9 cellular contexts compared by ENCODE assay signal in the genomic region with DNA sequence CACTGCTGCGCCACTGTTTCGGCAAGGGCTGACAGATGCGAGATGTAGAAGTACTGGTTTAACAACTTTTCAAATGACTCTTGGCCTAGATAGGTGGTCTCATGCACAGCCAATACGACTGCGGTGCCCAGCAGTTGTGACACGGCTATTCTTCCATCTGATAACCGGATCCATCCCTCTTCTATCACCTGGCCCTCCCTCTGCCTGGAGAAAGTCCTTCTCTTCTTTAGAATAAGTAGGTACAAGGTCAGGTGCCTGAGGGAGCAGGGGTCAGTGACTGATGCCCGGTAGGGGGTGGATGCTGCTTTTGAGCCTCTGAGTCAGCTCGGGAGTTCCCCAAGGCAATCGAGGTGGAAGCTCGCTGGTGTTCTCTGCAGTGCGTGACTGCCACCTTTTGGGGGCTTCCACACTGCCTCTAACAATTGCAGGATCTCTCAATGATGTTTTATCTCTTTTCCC.
A peak's percentile ranks its signal among the peaks of the same experiment; 100 is the strongest.
DNase-seq lines count a peak whose midpoint lies in the region; ATAC-seq, FAIRE-seq and TF ChIP-seq lines count a peak whose summit lies in the region.
"Had no signal": no experiment of that assay in that cellular context is flagged by ENCODE, and none has a peak within 500 bp of the region (broad histone marks: within the 10 kb centered on the region; RNA-seq: fewer than 3 reads in every experiment).

No MANE protein-coding gene starts in this region.

- H3K9me2 ChIP-seq in DOHH2 (replicated peaks; ENCODE audit: control insufficient read depth, low read length), result no peaks in the 10 kb centered on the region
- H3K9me2 ChIP-seq in HCT116 (ENCODE audit: insufficient read depth), result no peaks in the 10 kb centered on the region

- H4K20me1 ChIP-seq in DOHH2 (ENCODE audit: control insufficient read depth, insufficient read depth, low read depth, low read length), result no peaks in the 10 kb centered on the region
- no peaks in the 10 kb centered on the region for H4K20me1 ChIP-seq in HCT116 (ENCODE audit: insufficient read depth)

- H3K9ac ChIP-seq in HCT116 (ENCODE audit: low read length), result no peak overlapping the region
- no peak overlapping the region for H3K9ac ChIP-seq in kidney (ENCODE audit: low read length in 2 of 2)

- intact Hi-C loops in HCT116 (cut with micrococcal nuclease) (no loop called here), kidney (cut with DNase I) (no loop called here), dorsolateral prefrontal cortex (cut with DNase I) (no loop called here), sciatic nerve (cut with DNase I) (no loop called here)
- intact Hi-C loops in naive thymus-derived CD4-positive, alpha-beta T cell (cut with micrococcal nuclease), result no loop called here

- BruUV-seq in HCT116 (replicated peaks; lab: Mats Ljungman, UMichigan), result no TSS peak

- H3K4me1 ChIP-seq in DOHH2 (ENCODE audit: control insufficient read depth, low read length) (no peaks in the 10 kb centered on the region), HCT116 (ENCODE audit: control insufficient read depth in 1 of 2, insufficient read depth in 2 of 2, low read length in 2 of 2) (no peaks in the 10 kb centered on the region), kidney (ENCODE audit: control insufficient read depth in 1 of 2, insufficient read depth in 1 of 2, low read depth in 1 of 2, low read length in 2 of 2) (no peaks in the 10 kb centered on the region)
- no peaks in the 10 kb centered on the region for H3K4me1 ChIP-seq in naive thymus-derived CD4-positive, alpha-beta T cell (ENCODE audit: control insufficient read depth in 2 of 2, insufficient read depth in 2 of 2, low read length in 2 of 2)

- H3F3A ChIP-seq in DOHH2 (ENCODE audit: control insufficient read depth, insufficient read depth), result no peaks in the 10 kb centered on the region

- RAD21 ChIA-PET in HCT116 (lab: Charles Lee; ENCODE audit: low non-redundant PET in 1 of 2, low total read pairs in 2 of 2, uncharacterized antibody in 2 of 2, unreplicated experiment in 2 of 2), result no interaction called here

- ATAC-seq in HCT116, result peak; percentile 72
- no peak for ATAC-seq in HG03457 (IDR thresholded peaks at IDR 0.05; ENCODE audit: unreplicated experiment)
- ATAC-seq in naive thymus-derived CD4-positive, alpha-beta T cell, result no peak
- ATAC-seq in sciatic nerve, result no peak

- FAIRE-seq in kidney (lab: Jason Lieb, UNC), result no peak
- FAIRE-seq: endothelial cell of umbilical vein had no signal

- H3K4me2 ChIP-seq in DOHH2 (ENCODE audit: low read length) (no peak overlapping the region), HCT116 (ENCODE audit: low read length) (no peak overlapping the region)

- H3K79me2 ChIP-seq in DOHH2 (ENCODE audit: control insufficient read depth, low read length) (no peaks in the 10 kb centered on the region), HCT116 (ENCODE audit: insufficient read depth, low read length) (no peaks in the 10 kb centered on the region)

- CTCF ChIA-PET in HCT116 (lab: Charles Lee), result interaction anchor here (0.7 kb wide), 1 partner anchor 563 kb away, joined by 3 read pairs; no protein-coding TSS in a partner anchor
- CTCF ChIA-PET in RWPE1 (lab: Yijun Ruan, JAX), result no interaction called here
- CTCF ChIA-PET in naive thymus-derived CD4-positive, alpha-beta T cell (lab: Charles Lee), result no interaction called here

- TF ChIP-seq RAD21 in HCT116 (IDR thresholded peaks at IDR 0.05; ENCODE audit: low read depth), result peak; percentile 62

- H3K4me3 ChIP-seq in DOHH2 (ENCODE audit: low read length) (no peak overlapping the region), HCT116 (replicated peaks in 1 of 2; ENCODE audit: low read depth in 1 of 2, low read length in 2 of 2) (no peak overlapping the region), kidney (ENCODE audit: low read length in 2 of 2) (no peak overlapping the region), dorsolateral prefrontal cortex (no peak overlapping the region)
- H3K4me3 ChIP-seq in naive thymus-derived CD4-positive, alpha-beta T cell (ENCODE audit: low read length), result no peak overlapping the region

- H3K36me3 ChIP-seq in DOHH2 (ENCODE audit: control insufficient read depth, low read length), result no peaks in the 10 kb centered on the region
- no peaks in the 10 kb centered on the region for H3K36me3 ChIP-seq in HCT116 (ENCODE audit: control insufficient read depth in 1 of 2, insufficient read depth in 2 of 2, low read length in 2 of 2)
- H3K36me3 ChIP-seq in kidney (ENCODE audit: control insufficient read depth in 1 of 2, insufficient read depth in 2 of 2, low read length in 2 of 2), result no peaks in the 10 kb centered on the region
- H3K36me3 ChIP-seq in naive thymus-derived CD4-positive, alpha-beta T cell (ENCODE audit: control insufficient read depth in 2 of 3, insufficient read depth in 3 of 3, low read length in 3 of 3), result no peaks in the 10 kb centered on the region

- TF ChIP-seq CTCF in DOHH2 (IDR thresholded peaks at IDR 0.05; ENCODE audit: low read depth, low read length, poor library complexity, severe bottlenecking) (peak; percentile 29), HCT116 (IDR thresholded peaks at IDR 0.05 in 2 of 3, conservative IDR thresholded peaks at IDR 0.05 in 1 of 3; ENCODE audit: borderline replicate concordance in 1 of 3, insufficient read depth in 1 of 3, low read depth in 2 of 3, low read length in 2 of 3) (peak in 2 of 3 experiments; percentile 35 to 52; a peak in 2 of 6 replicates), RWPE1 (conservative IDR thresholded peaks at IDR 0.05; ENCODE audit: low read depth) (no peak), kidney (IDR thresholded peaks at IDR 0.05; ENCODE audit: borderline replicate concordance, extremely low read depth, insufficient read depth) (no peak), dorsolateral prefrontal cortex (IDR thresholded peaks at IDR 0.05 in 54 of 56, conservative IDR thresholded peaks at IDR 0.05 in 2 of 56; ENCODE audit: low read depth in 1 of 56, partially characterized antibody in 56 of 56) (no peak)

- H3K36me3 Mint-ChIP-seq in naive thymus-derived CD4-positive, alpha-beta T cell, result no peaks in the 10 kb centered on the region

- H3K27ac Mint-ChIP-seq in naive thymus-derived CD4-positive, alpha-beta T cell, result no peak overlapping the region

- H3K27me3 ChIP-seq in DOHH2 (ENCODE audit: control insufficient read depth, low read length), result no peaks in the 10 kb centered on the region
- H3K27me3 ChIP-seq in HCT116 (ENCODE audit: insufficient read depth, low read length), result no peaks in the 10 kb centered on the region
- H3K27me3 ChIP-seq in dorsolateral prefrontal cortex, result no peaks in the 10 kb centered on the region
- H3K27me3 ChIP-seq in naive thymus-derived CD4-positive, alpha-beta T cell (ENCODE audit: control insufficient read depth in 2 of 2, insufficient read depth in 2 of 2, low read length in 2 of 2), result no peaks in the 10 kb centered on the region

- TF ChIP-seq POLR2A in HCT116 (IDR thresholded peaks at IDR 0.05; ENCODE audit: borderline replicate concordance, extremely low read depth, insufficient read depth, insufficient read length), result no peak

- DNase-seq in HCT116 (ENCODE audit: low read depth, low spot score) (peak; percentile 32), RWPE1 (ENCODE audit: low spot score) (peak; percentile 17), kidney (peak; percentile 45), dorsolateral prefrontal cortex (no peak), sciatic nerve (ENCODE audit: low spot score) (no peak)
- no peak for DNase-seq in naive thymus-derived CD4-positive, alpha-beta T cell

- POLR2A ChIA-PET in HCT116 (lab: Charles Lee) (no interaction called here), RWPE1 (lab: Yijun Ruan, JAX; ENCODE audit: low non-redundant PET) (no interaction called here)
- POLR2A ChIA-PET in naive thymus-derived CD4-positive, alpha-beta T cell (lab: Charles Lee), result no interaction called here

- H3K4me1 Mint-ChIP-seq in naive thymus-derived CD4-positive, alpha-beta T cell, result no peaks in the 10 kb centered on the region

- H2AFZ ChIP-seq in HCT116 (ENCODE audit: low read depth, low read length, poor library complexity, severe bottlenecking), result no peak overlapping the region

- H3K9me3 ChIP-seq in DOHH2 (ENCODE audit: control insufficient read depth, insufficient read depth, low read length) (peaks cover 3% of the 10 kb centered on the region; the same call in 1 of the 2 replicates), HCT116 (ENCODE audit: control insufficient read depth in 1 of 2, insufficient read depth in 1 of 2, low read depth in 1 of 2, low read length in 2 of 2) (no peaks in the 10 kb centered on the region), kidney (ENCODE audit: control insufficient read depth in 1 of 2, low read length in 2 of 2) (no peaks in the 10 kb centered on the region)
- no peaks in the 10 kb centered on the region for H3K9me3 ChIP-seq in naive thymus-derived CD4-positive, alpha-beta T cell (ENCODE audit: control insufficient read depth in 2 of 3, low read length in 3 of 3)

- H3K4me3 Mint-ChIP-seq in naive thymus-derived CD4-positive, alpha-beta T cell, result no peak overlapping the region

- peaks cover 0 to 4% (median 0%) of the 10 kb centered on the region in 5 donors for H3K27me3 Mint-ChIP-seq in naive thymus-derived CD4-positive, alpha-beta T cell

- peaks cover 0 to 16% (median 1%) of the 10 kb centered on the region in 11 donors for H3K9me3 Mint-ChIP-seq in naive thymus-derived CD4-positive, alpha-beta T cell

- no peak overlapping the region for H3K27ac ChIP-seq in DOHH2 (ENCODE audit: low read depth, low read length)
- H3K27ac ChIP-seq in HCT116 (ENCODE audit: low read depth, low read length), result no peak overlapping the region
- no peak overlapping the region for H3K27ac ChIP-seq in RWPE1
- no peak overlapping the region for H3K27ac ChIP-seq in kidney (ENCODE audit: low read depth in 2 of 2, low read length in 2 of 2)
- H3K27ac ChIP-seq in dorsolateral prefrontal cortex, result no peak overlapping the region
- no peak overlapping the region for H3K27ac ChIP-seq in naive thymus-derived CD4-positive, alpha-beta T cell (ENCODE audit: low read depth, low read length)

TF ChIP-seq in HCT116, 20 proteins besides CTCF, POLR2A, EP300 and RAD21 (continues in another document):
- TF ChIP-seq TCF7L2 (IDR thresholded peaks at IDR 0.05; ENCODE audit: borderline replicate concordance, extremely low read depth, insufficient read depth, insufficient read length), result no peak
- no peak for TF ChIP-seq YY1 (IDR thresholded peaks at IDR 0.05; ENCODE audit: extremely low read depth, insufficient replicate concordance, low read depth, low read length)
- TF ChIP-seq, protein P1, sequence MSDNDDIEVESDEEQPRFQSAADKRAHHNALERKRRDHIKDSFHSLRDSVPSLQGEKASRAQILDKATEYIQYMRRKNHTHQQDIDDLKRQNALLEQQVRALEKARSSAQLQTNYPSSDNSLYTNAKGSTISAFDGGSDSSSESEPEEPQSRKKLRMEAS (IDR thresholded peaks at IDR 0.05), result no peak
- TF ChIP-seq JUND (IDR thresholded peaks at IDR 0.05), result no peak
- TF ChIP-seq POLR2AphosphoS5 (IDR thresholded peaks at IDR 0.05; ENCODE audit: low read depth, low read length), result no peak

Comparison
In these comparisons a context has a peak if more than half of its experiments do, and no peak if none do; other contexts are left out.
1. CTCF ChIP-seq: peak in DOHH2 (single experiment) and HCT116 (2 of 3); none in RWPE1 (single experiment), kidney (single experiment) and dorsolateral prefrontal cortex (0 of 56).
2. DNase-seq: peak in HCT116 (single experiment), RWPE1 (single experiment) and kidney (single experiment); none in dorsolateral prefrontal cortex (0 of 10), naive thymus-derived CD4-positive, alpha-beta T cell (0 of 9) and sciatic nerve (single experiment).